ENCODE assay signal across 11 cellular contexts in the genomic region with DNA sequence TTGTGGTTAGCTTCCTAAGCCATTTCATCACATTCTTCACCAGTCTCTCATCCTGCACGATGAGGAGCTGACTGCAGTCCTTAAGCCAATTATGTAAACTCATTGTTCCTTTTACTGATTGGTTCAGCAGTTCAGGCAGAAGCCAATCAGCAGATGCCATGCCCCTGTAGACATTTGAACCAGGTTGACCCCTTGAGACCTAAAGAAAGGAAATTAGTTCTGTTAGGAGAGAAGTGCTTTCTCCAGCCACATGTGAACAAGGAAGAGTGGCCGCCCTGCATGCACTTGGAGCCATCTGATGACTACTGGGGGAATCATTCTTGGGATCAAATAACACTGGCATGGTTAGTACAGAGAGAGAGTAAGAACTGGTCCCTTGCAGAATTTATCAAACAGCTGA.
A peak's percentile ranks its signal among the peaks of the same experiment; 100 is the strongest.
DNase-seq lines count a peak whose midpoint lies in the region; ATAC-seq and TF ChIP-seq lines count a peak whose summit lies in the region.
"Had no signal": no experiment of that assay in that cellular context is flagged by ENCODE, and none has a peak within 500 bp of the region (broad histone marks: within the 10 kb centered on the region; RNA-seq: fewer than 3 reads in every experiment).

No MANE protein-coding gene starts in this region.

- TF ChIP-seq CTCF in AG09309 (IDR thresholded peaks at IDR 0.05; ENCODE audit: control insufficient read depth, insufficient read depth, low read depth, low read length, missing control alignments) (no peak), fibroblast of mammary gland (conservative IDR thresholded peaks at IDR 0.05; ENCODE audit: control insufficient read depth, insufficient read depth, low read depth, low read length) (no peak)

- ATAC-seq in GM21576 (IDR thresholded peaks at IDR 0.05; ENCODE audit: unreplicated experiment) = no peak

- peak; percentile 40 for DNase-seq in AG09309 (ENCODE audit: low read depth)
- DNase-seq in HS-5 (ENCODE audit: low read depth) = peak; percentile 2
- peak; percentile 81 for DNase-seq in NCI-H69 (lab: John Stamatoyannopoulos, UW)
- peak; percentile 69 for DNase-seq in fibroblast of mammary gland (ENCODE audit: low read depth)
- DNase-seq in activated CD4-positive, CD25-positive, alpha-beta regulatory T cell treated with anti-CD3 and anti-CD28 coated beads, Interleukin-2, amount 50 U/mL, for 72 hours = no peak
- no peak for DNase-seq in GM19240 (ENCODE audit: insufficient read length, low spot score)
- DNase-seq in G401 (ENCODE audit: low spot score) = no peak
- DNase-seq: H9, KBM-7 had no signal

- in situ Hi-C loops in G401 (cut with HindIII; ENCODE audit: low sequenced_read_pairs) = no loop called here

- no peak overlapping the region for H3K4me3 ChIP-seq in AG09309 (ENCODE audit: control insufficient read depth, low read depth, low read length)
- no peak overlapping the region for H3K4me3 ChIP-seq in fibroblast of mammary gland (ENCODE audit: control insufficient read depth, low read depth, low read length)
- H3K4me3 ChIP-seq: tibial nerve had no signal

Comparison
In these comparisons a context has a peak if more than half of its experiments do, and no peak if none do; other contexts are left out.
1. DNase-seq: peak in AG09309 (single experiment), HS-5 (single experiment), NCI-H69 (single experiment) and fibroblast of mammary gland (single experiment); none in activated CD4-positive, CD25-positive, alpha-beta regulatory T cell treated with anti-CD3 and anti-CD28 coated beads, Interleukin-2, amount 50 U/mL, for 72 hours (single experiment), GM19240 (single experiment) and G401 (single experiment).